Comparison of ENCODE assay signal across 8 cellular contexts in genomic region chr2:95121495-95122196, GRCh38. TPM values are rescaled to one million over a fixed set of nuclear protein-coding genes. Genes with fewer than 3 reads are reported as not detected.
DNase-seq lines count a peak whose midpoint lies in the region; ATAC-seq and TF ChIP-seq lines count a peak whose summit lies in the region.

Gene MRPS5 (minus strand): TSS chr2:95121808. CDS start chr2:95121791, 17 bp downstream.

- peaks cover 1% of the 10 kb centered on the region; the same call in 1 of the 2 replicates for H3K36me3 ChIP-seq in BJ (ENCODE audit: control insufficient read depth, insufficient read depth, low read length)

- intact Hi-C loops in lower leg skin (cut with DNase I; ENCODE audit: low total_unique reads): no loop called here

- ATAC-seq in HG03432 (IDR thresholded peaks at IDR 0.05; ENCODE audit: unreplicated experiment): peak; percentile 96

- POLR2A ChIA-PET in BJ (lab: Charles Lee): no interaction called here

- DNase-seq in BJ (ENCODE audit: low read depth) (peak; percentile 7), NCI-H69 (lab: John Stamatoyannopoulos, UW) (peak; percentile 78), dermis microvascular lymphatic vessel endothelial cell (ENCODE audit: low read depth in 2 of 2) (peak; percentile 24 to 72), lower leg skin (ENCODE audit: low spot score in 2 of 2) (peak; percentile 77 to 96)
- peak; percentile 86 for DNase-seq in activated CD4-positive, alpha-beta T cell treated with anti-CD3 and anti-CD28 coated beads, Interleukin-2, amount 50 U/mL, for 4 hours
- peak; percentile 91 to 92 for DNase-seq in stimulated activated CD4-positive, alpha-beta T cell treated with anti-CD3 and anti-CD28 coated beads, Interleukin-4, amount 100 ng/mL, for 48 hours (ENCODE audit: low read depth in 2 of 2)

- TF ChIP-seq POLR2A in GM19193 (IDR thresholded peaks at IDR 0.05; ENCODE audit: extremely low read depth, insufficient read depth, insufficient read length) (peak; percentile 82), lower leg skin (IDR thresholded peaks at IDR 0.05) (no peak)

- 0% methylated on average over 42 to 70 of the region's 76 CpGs for WGBS in lower leg skin, 2 donors

- H3K27me3 ChIP-seq in BJ (ENCODE audit: control insufficient read depth, insufficient read depth, low read length): no peaks in the 10 kb centered on the region

- TF ChIP-seq CTCF in BJ (IDR thresholded peaks at IDR 0.05; ENCODE audit: insufficient read depth, low read depth, low read length) (peak; percentile 10), lower leg skin (IDR thresholded peaks at IDR 0.05) (no peak)

- CTCF ChIA-PET in BJ (lab: Yijun Ruan, JAX): interaction anchor here (0.7 to 1.9 kb wide), 4 partner anchors 33 to 83 kb away, joined by 3 to 5 read pairs (median 4); no protein-coding TSS in a partner anchor

- H3K4me3 ChIP-seq in BJ (ENCODE audit: low read depth, low read length) (peak within 1 kb of the TSS; percentile 72), lower leg skin (ENCODE audit: low read depth, poor library complexity, severe bottlenecking) (peak within 1 kb of the TSS; percentile 91)

RNA-seq across cellular contexts. Expression of gene MRPS5, which starts in this region (rescaled TPM):
- 38.3 and 45.0 TPM in 2 replicates for polyA plus RNA-seq in BJ (2011; rRNA removed)
- 19.9 and 28.4 TPM in 2 replicates for polyA minus RNA-seq in BJ (2011; rRNA and poly(A)+ RNA removed)
- total RNA-seq in dermis microvascular lymphatic vessel endothelial cell (35.4 and 36.3 TPM in 2 replicates), lower leg skin (10 to 100 TPM; 24.0 to 33.6 (median 29.4) TPM)

Comparison
In these comparisons a context has a peak if more than half of its experiments do, and no peak if none do; other contexts are left out.
1. Peak in every context shown above with its lines: DNase-seq, ATAC-seq and H3K4me3 ChIP-seq.
2. DNase-seq: peak in every context shown above with its lines; median percentile 92 in stimulated activated CD4-positive, alpha-beta T cell treated with anti-CD3 and anti-CD28 coated beads, Interleukin-4, amount 100 ng/mL, for 48 hours; 86 in lower leg skin; 86 in activated CD4-positive, alpha-beta T cell treated with anti-CD3 and anti-CD28 coated beads, Interleukin-2, amount 50 U/mL, for 4 hours; 78 in NCI-H69; 48 in dermis microvascular lymphatic vessel endothelial cell; 7 in BJ.